In genomic region chr5:102856374-102856748, GRCh38 we compare ENCODE assay signal across 14 cellular contexts.
DNase-seq lines count a peak whose midpoint lies in the region; ATAC-seq and TF ChIP-seq lines count a peak whose summit lies in the region.
"Had no signal": no experiment of that assay in that cellular context is flagged by ENCODE, and none has a peak within 500 bp of the region (broad histone marks: within the 10 kb centered on the region; RNA-seq: fewer than 3 reads in every experiment).

No MANE protein-coding gene starts in this region.

- H3F3A ChIP-seq in GM23248 (ENCODE audit: insufficient read depth), result peaks cover 49% of the 10 kb centered on the region

- H3K4me1 ChIP-seq in GM23248 (ENCODE audit: insufficient read depth) (peaks cover 54% of the 10 kb centered on the region), adipocyte (ENCODE audit: control insufficient read depth, insufficient read depth, low read length) (peaks cover 36% of the 10 kb centered on the region), skeletal muscle tissue (ENCODE audit: control insufficient read depth in 3 of 3, insufficient read depth in 3 of 3, low read length in 3 of 3) (no peaks in the 10 kb centered on the region)

- H3K9me3 ChIP-seq in GM23248 (ENCODE audit: low read depth) (no peaks in the 10 kb centered on the region), adipocyte (ENCODE audit: control insufficient read depth, low read length) (no peaks in the 10 kb centered on the region), skeletal muscle tissue (ENCODE audit: control insufficient read depth in 3 of 3, low read length in 3 of 3) (no peaks in the 10 kb centered on the region)

- DNase-seq in GM23248, result peak; percentile 91
- peak; percentile 88 for DNase-seq in adipocyte (ENCODE audit: low read depth)
- peak; percentile 67 for DNase-seq in fibroblast of villous mesenchyme (ENCODE audit: low read depth)
- no peak for DNase-seq in activated T-helper 2 cell treated with anti-CD3 and anti-CD28 coated beads, Interferon-gamma antibody, Interleukin-2, Interleukin-4, amounts not matched to agents 10 μg/mL and 5 μg/mL and 100 μg/mL, durations not matched to agents 14 hours and 24 hours and 36 hours (ENCODE audit: low spot score)
- no peak for DNase-seq in NCI-H1417 treated with DMSO at 0.1 percent for 48 hours (lab: John Stamatoyannopoulos, UW)
- DNase-seq in iPS-NIHi11 (ENCODE audit: low spot score), result no peak
- DNase-seq: activated CD4-positive, CD25-positive, alpha-beta regulatory T cell treated with anti-CD3 and anti-CD28 coated beads, Interleukin-2, amount 50 U/mL, for 72 hours; NCI-H2029 treated with DMSO at 0.1 percent for 48 hours had no signal

- H3K36me3 Mint-ChIP-seq in activated T-helper 2 cell treated with anti-CD3 and anti-CD28 coated beads, Interferon-gamma antibody, Interleukin-2, Interleukin-4, amounts not matched to agents 10 μg/mL and 5 μg/mL and 100 μg/mL, durations not matched to agents 14 hours and 24 hours and 36 hours (ENCODE audit: low read depth), result no peaks in the 10 kb centered on the region
- H3K36me3 Mint-ChIP-seq: stimulated activated effector memory CD8-positive, alpha-beta T cell treated with anti-CD3 and anti-CD28 coated beads, Interleukin-12 subunit alpha, Interleukin-12 subunit beta, amount 100 ng/mL, for 72 hours had no signal

- intact Hi-C loops in activated T-helper 2 cell treated with anti-CD3 and anti-CD28 coated beads, Interferon-gamma antibody, Interleukin-2, Interleukin-4, amounts not matched to agents 10 μg/mL and 5 μg/mL and 100 μg/mL, durations not matched to agents 14 hours and 24 hours and 36 hours (cut with micrococcal nuclease), result no loop called here

- H3K4me3 ChIP-seq in GM23248, result peak overlapping the region; percentile 45
- peak overlapping the region; percentile 66 for H3K4me3 ChIP-seq in adipocyte (ENCODE audit: low read length)
- no peak overlapping the region for H3K4me3 ChIP-seq in fibroblast of villous mesenchyme (ENCODE audit: low read depth, low read length)
- H3K4me3 ChIP-seq in skeletal muscle tissue (ENCODE audit: low read length in 3 of 3), result no peak overlapping the region
- H3K4me3 ChIP-seq: cardiac muscle cell, K562 had no signal

- no peaks in the 10 kb centered on the region for H3K27me3 Mint-ChIP-seq in activated T-helper 2 cell treated with anti-CD3 and anti-CD28 coated beads, Interferon-gamma antibody, Interleukin-2, Interleukin-4, amounts not matched to agents 10 μg/mL and 5 μg/mL and 100 μg/mL, durations not matched to agents 14 hours and 24 hours and 36 hours (ENCODE audit: low read depth)

- no peak for ATAC-seq in GM18909 (IDR thresholded peaks at IDR 0.05; ENCODE audit: poor library complexity, unreplicated experiment)
- ATAC-seq: K562 had no signal

- H3K79me2 ChIP-seq in GM23248 (ENCODE audit: insufficient read depth), result peaks cover 21% of the 10 kb centered on the region; the same call in 1 of the 2 replicates

- H4K20me1 ChIP-seq in GM23248 (ENCODE audit: insufficient read depth), result no peaks in the 10 kb centered on the region

- H3K4me1 Mint-ChIP-seq in activated T-helper 2 cell treated with anti-CD3 and anti-CD28 coated beads, Interferon-gamma antibody, Interleukin-2, Interleukin-4, amounts not matched to agents 10 μg/mL and 5 μg/mL and 100 μg/mL, durations not matched to agents 14 hours and 24 hours and 36 hours (ENCODE audit: low read depth), result peaks cover 4% of the 10 kb centered on the region

- no peak for TF ChIP-seq CTCF in fibroblast of villous mesenchyme (IDR thresholded peaks at IDR 0.05; ENCODE audit: insufficient read depth, low read depth, low read length)

- in situ Hi-C loops in GM23248 (cut with MboI), result no loop called here

- no peak overlapping the region for H2AFZ ChIP-seq in GM23248

- no peaks in the 10 kb centered on the region for H3K9me3 Mint-ChIP-seq in activated T-helper 2 cell treated with anti-CD3 and anti-CD28 coated beads, Interferon-gamma antibody, Interleukin-2, Interleukin-4, amounts not matched to agents 10 μg/mL and 5 μg/mL and 100 μg/mL, durations not matched to agents 14 hours and 24 hours and 36 hours
- H3K9me3 Mint-ChIP-seq: activated T-helper 1 cell treated with anti-CD3 and anti-CD28 coated beads, Interleukin-12 subunit alpha, Interleukin-12 subunit beta, Interleukin-2, Interleukin-4 antibody, amounts not matched to agents 30 ng/mL and 10 ng/mL and 1 ng/mL, durations not matched to agents 14 hours and 24 hours and 36 hours; stimulated activated effector memory CD8-positive, alpha-beta T cell treated with anti-CD3 and anti-CD28 coated beads, Interleukin-12 subunit alpha, Interleukin-12 subunit beta, amount 100 ng/mL, for 72 hours had no signal

- no peaks in the 10 kb centered on the region for H3K27me3 ChIP-seq in GM23248 (replicated peaks; ENCODE audit: insufficient read depth)
- no peaks in the 10 kb centered on the region for H3K27me3 ChIP-seq in adipocyte (replicated peaks; ENCODE audit: control insufficient read depth, insufficient read depth, low read length)
- H3K27me3 ChIP-seq in skeletal muscle tissue (ENCODE audit: control insufficient read depth in 3 of 3, insufficient read depth in 3 of 3, low read length in 3 of 3), result no peaks in the 10 kb centered on the region
- H3K27me3 ChIP-seq: cardiac muscle cell had no signal

- 1 to 2% methylated on average over 4 of the region's 4 CpGs for WGBS in GM23248 (ENCODE audit: low coverage in 1 of 2, low lambda C conversion rate in 2 of 2, missing lambda C conversion rate in 2 of 2), 2 experiments

- no peak overlapping the region for H3K27ac Mint-ChIP-seq in activated T-helper 2 cell treated with anti-CD3 and anti-CD28 coated beads, Interferon-gamma antibody, Interleukin-2, Interleukin-4, amounts not matched to agents 10 μg/mL and 5 μg/mL and 100 μg/mL, durations not matched to agents 14 hours and 24 hours and 36 hours
- H3K27ac Mint-ChIP-seq: activated T-helper 1 cell treated with anti-CD3 and anti-CD28 coated beads, Interleukin-12 subunit alpha, Interleukin-12 subunit beta, Interleukin-2, Interleukin-4 antibody, amounts not matched to agents 30 ng/mL and 10 ng/mL and 1 ng/mL, durations not matched to agents 14 hours and 24 hours and 36 hours had no signal

- H3K9ac ChIP-seq in GM23248 (peak overlapping the region; percentile 76), adipocyte (ENCODE audit: low read length) (peak overlapping the region; percentile 76), skeletal muscle tissue (ENCODE audit: low read depth in 1 of 3, low read length in 3 of 3) (no peak overlapping the region)

- peak overlapping the region; percentile 72 for H3K4me2 ChIP-seq in GM23248 (ENCODE audit: unreplicated experiment)

- H3K36me3 ChIP-seq in GM23248 (ENCODE audit: low read depth) (no peaks in the 10 kb centered on the region), adipocyte (ENCODE audit: control insufficient read depth, insufficient read depth, low read length, severe bottlenecking) (no peaks in the 10 kb centered on the region), skeletal muscle tissue (ENCODE audit: control insufficient read depth in 3 of 3, insufficient read depth in 3 of 3, low read length in 3 of 3) (no peaks in the 10 kb centered on the region)
- H3K36me3 ChIP-seq: cardiac muscle cell had no signal

- no peaks in the 10 kb centered on the region for H3K9me2 ChIP-seq in GM23248 (ENCODE audit: insufficient read depth)

- H3K27ac ChIP-seq in GM23248 (peak overlapping the region; percentile 94), skeletal muscle tissue (ENCODE audit: low read depth, low read length) (peak overlapping the region; percentile 21)
- H3K27ac ChIP-seq: cardiac muscle cell had no signal

- H3K4me3 Mint-ChIP-seq in activated T-helper 2 cell treated with anti-CD3 and anti-CD28 coated beads, Interferon-gamma antibody, Interleukin-2, Interleukin-4, amounts not matched to agents 10 μg/mL and 5 μg/mL and 100 μg/mL, durations not matched to agents 14 hours and 24 hours and 36 hours (ENCODE audit: low read depth), result no peak overlapping the region
- H3K4me3 Mint-ChIP-seq: activated T-helper 1 cell treated with anti-CD3 and anti-CD28 coated beads, Interleukin-12 subunit alpha, Interleukin-12 subunit beta, Interleukin-2, Interleukin-4 antibody, amounts not matched to agents 30 ng/mL and 10 ng/mL and 1 ng/mL, durations not matched to agents 14 hours and 24 hours and 36 hours had no signal

Comparison
In these comparisons a context has a peak if more than half of its experiments do, and no peak if none do; other contexts are left out.
1. DNase-seq: peak in GM23248 (single experiment), adipocyte (single experiment) and fibroblast of villous mesenchyme (single experiment); none in activated T-helper 2 cell treated with anti-CD3 and anti-CD28 coated beads, Interferon-gamma antibody, Interleukin-2, Interleukin-4, amounts not matched to agents 10 μg/mL and 5 μg/mL and 100 μg/mL, durations not matched to agents 14 hours and 24 hours and 36 hours (single experiment), NCI-H1417 treated with DMSO at 0.1 percent for 48 hours (single experiment) and iPS-NIHi11 (single experiment).
2. H3K4me3 ChIP-seq: peak in GM23248 (single experiment) and adipocyte (single experiment); none in fibroblast of villous mesenchyme (single experiment) and skeletal muscle tissue (0 of 3).
3. H3K9ac ChIP-seq: peak in GM23248 (single experiment) and adipocyte (single experiment); none in skeletal muscle tissue (0 of 3).